ENCODE assay signal across 8 cellular contexts in the genomic region with DNA sequence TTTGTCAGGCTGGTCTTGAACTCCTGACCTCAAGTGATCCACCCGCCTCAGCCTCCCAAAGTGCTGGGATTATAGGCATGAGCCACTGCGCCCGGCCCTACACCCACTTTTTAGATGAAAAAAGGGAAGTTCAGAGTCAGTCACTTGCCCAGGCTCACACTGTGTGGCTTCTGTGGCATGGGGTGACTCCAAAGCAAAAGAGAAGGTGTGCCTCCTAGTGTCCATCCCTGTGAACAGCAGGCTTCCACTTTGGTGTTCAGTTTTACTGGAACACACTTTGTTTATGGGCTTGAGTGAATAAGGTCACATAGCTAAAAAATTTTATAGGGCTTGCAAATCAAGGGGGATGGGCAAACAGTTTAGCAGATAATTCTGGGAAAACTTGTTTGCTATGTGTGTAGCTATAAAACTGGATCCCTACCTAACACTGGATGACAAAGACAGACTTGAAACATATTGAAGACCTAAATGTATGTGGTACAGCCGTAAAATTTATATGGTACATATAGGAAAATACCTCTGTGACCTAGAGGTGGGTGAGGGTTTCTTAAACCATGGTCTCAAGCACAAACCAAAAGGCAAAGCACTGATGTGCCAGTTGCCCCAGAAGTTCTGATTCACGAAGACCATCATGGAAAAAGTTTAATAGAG. TPM values are rescaled to one million over a fixed set of nuclear protein-coding genes. Genes with fewer than 3 reads are reported as not detected.
DNase-seq lines count a peak whose midpoint lies in the region; ATAC-seq and TF ChIP-seq lines count a peak whose summit lies in the region.

No MANE protein-coding gene starts in this region.

- no peaks in the 10 kb centered on the region for H3K4me1 Mint-ChIP-seq in CD8-positive, alpha-beta memory T cell
- H3K4me1 Mint-ChIP-seq in activated naive CD4-positive, alpha-beta T cell treated with anti-CD3 and anti-CD28 coated beads, Interleukin-2, amount 50 U/mL, for 24 hours: no peaks in the 10 kb centered on the region

- H3K27ac ChIP-seq in CD8-positive, alpha-beta memory T cell (ENCODE audit: low read depth, low read length): no peak overlapping the region

- no peaks in the 10 kb centered on the region for H3K27me3 Mint-ChIP-seq in CD8-positive, alpha-beta memory T cell
- no peaks in the 10 kb centered on the region for H3K27me3 Mint-ChIP-seq in activated naive CD4-positive, alpha-beta T cell treated with anti-CD3 and anti-CD28 coated beads, Interleukin-2, amount 50 U/mL, for 24 hours

- no peak for TF ChIP-seq EP300 in Ishikawa (IDR thresholded peaks at IDR 0.05; ENCODE audit: borderline replicate concordance)

- H3K27ac Mint-ChIP-seq in CD8-positive, alpha-beta memory T cell: peak overlapping the region in 1 of 8 donors; percentile 13
- peak overlapping the region; percentile 19 for H3K27ac Mint-ChIP-seq in activated naive CD4-positive, alpha-beta T cell treated with anti-CD3 and anti-CD28 coated beads, Interleukin-2, amount 50 U/mL, for 24 hours

- no peak overlapping the region for H3K4me3 Mint-ChIP-seq in CD8-positive, alpha-beta memory T cell
- H3K4me3 Mint-ChIP-seq in activated naive CD4-positive, alpha-beta T cell treated with anti-CD3 and anti-CD28 coated beads, Interleukin-2, amount 50 U/mL, for 24 hours: no peak overlapping the region

- H3K4me1 ChIP-seq in CD8-positive, alpha-beta memory T cell (ENCODE audit: insufficient read depth, low read length): no peaks in the 10 kb centered on the region

- peak; percentile 78 for TF ChIP-seq RAD21 in Ishikawa (IDR thresholded peaks at IDR 0.05; ENCODE audit: low read depth)

- H3K9me3 Mint-ChIP-seq in CD8-positive, alpha-beta memory T cell: no peaks in the 10 kb centered on the region
- H3K9me3 Mint-ChIP-seq in activated naive CD4-positive, alpha-beta T cell treated with anti-CD3 and anti-CD28 coated beads, Interleukin-2, amount 50 U/mL, for 24 hours: no peaks in the 10 kb centered on the region

- CTCF ChIA-PET in CD8-positive, alpha-beta memory T cell (lab: Charles Lee): interaction anchor here (0.6 to 5.1 kb wide), 16 partner anchors 10 to 712 kb away, joined by 3 to 41 read pairs (median 4); a partner anchor contains a TSS

- intact Hi-C loops in left ventricle myocardium superior (cut with micrococcal nuclease): loop anchor here (2.0 kb wide), 1 partner anchor 158 kb away; no protein-coding TSS in a partner anchor

- no peak overlapping the region for H3K4me3 ChIP-seq in CD8-positive, alpha-beta memory T cell (ENCODE audit: low read length)

- POLR2A ChIA-PET in CD8-positive, alpha-beta memory T cell (lab: Charles Lee): no interaction called here

- no peaks in the 10 kb centered on the region for H3K9me3 ChIP-seq in CD8-positive, alpha-beta memory T cell (ENCODE audit: low read length)

- peak; percentile 43 to 77 (median 56) for DNase-seq in CD8-positive, alpha-beta memory T cell
- DNase-seq in SKM-1 (lab: John Stamatoyannopoulos, UW; ENCODE audit: unreplicated experiment) (peak; percentile 51), left ventricle myocardium superior (peak; percentile 55), putamen (ENCODE audit: low spot score) (no peak)
- peak; percentile 23 to 58 for DNase-seq in stimulated activated CD4-positive, alpha-beta T cell treated with anti-CD3 and anti-CD28 coated beads, Interleukin-12 subunit alpha, Interleukin-12 subunit beta, amount 100 ng/mL, for 24 hours (ENCODE audit: low read depth in 2 of 2)

- ATAC-seq in GM19397 (IDR thresholded peaks at IDR 0.05; ENCODE audit: unreplicated experiment) (peak; percentile 61), left ventricle myocardium superior (peak; percentile 76)

- no peaks in the 10 kb centered on the region for H3K27me3 ChIP-seq in CD8-positive, alpha-beta memory T cell (ENCODE audit: insufficient read depth, low read length, poor library complexity, severe bottlenecking)

- peaks cover 0 to 3% (median 1%) of the 10 kb centered on the region in 3 donors for H3K36me3 Mint-ChIP-seq in CD8-positive, alpha-beta memory T cell
- peaks cover 2% of the 10 kb centered on the region for H3K36me3 Mint-ChIP-seq in activated naive CD4-positive, alpha-beta T cell treated with anti-CD3 and anti-CD28 coated beads, Interleukin-2, amount 50 U/mL, for 24 hours

- H3K36me3 ChIP-seq in CD8-positive, alpha-beta memory T cell (ENCODE audit: insufficient read depth, low read length): no peaks in the 10 kb centered on the region

TF ChIP-seq in Ishikawa, 13 proteins besides CTCF, POLR2A, EP300 and RAD21:
- TF ChIP-seq ZBTB7A (IDR thresholded peaks at IDR 0.05; ENCODE audit: low read depth) (no peak), TEAD4 (IDR thresholded peaks at IDR 0.05) (no peak)

RNA-seq across cellular contexts. Expression of a gene that starts 54.9 kb away (rescaled TPM):
- 1 to 10 TPM; 7.7 to 8.3 TPM for total RNA-seq in CD8-positive, alpha-beta memory T cell
- 13.5 TPM for polyA plus RNA-seq in CD8-positive, alpha-beta memory T cell
- 0.97 TPM for total RNA-seq in left ventricle myocardium superior
